16 cellular contexts compared by ENCODE assay signal in the genomic region with DNA sequence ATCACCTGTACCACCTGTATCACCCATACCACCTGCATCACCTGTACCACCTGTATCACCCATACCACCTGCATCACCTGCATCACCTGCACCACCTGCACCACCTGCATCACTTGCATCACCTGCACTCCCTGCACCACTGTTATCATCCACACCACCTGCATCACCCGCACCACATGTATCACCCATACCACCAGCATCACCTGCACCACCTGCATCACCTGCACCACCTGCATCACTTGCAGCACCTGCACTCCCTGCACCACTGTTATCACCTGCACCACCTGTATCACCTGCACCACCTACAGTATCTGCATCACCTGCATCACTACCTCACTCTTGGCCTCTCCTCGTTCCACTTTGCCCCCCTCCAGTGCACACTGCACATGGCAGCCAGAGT.
DNase-seq lines count a peak whose midpoint lies in the region; ATAC-seq and TF ChIP-seq lines count a peak whose summit lies in the region.
"Had no signal": no experiment of that assay in that cellular context is flagged by ENCODE, and none has a peak within 500 bp of the region (broad histone marks: within the 10 kb centered on the region; RNA-seq: fewer than 3 reads in every experiment).

No MANE protein-coding gene starts in this region.

- H3K27ac Mint-ChIP-seq in endothelial cell (ENCODE audit: unreplicated experiment): no peak overlapping the region
- no peak overlapping the region for H3K27ac Mint-ChIP-seq in activated CD8-positive, alpha-beta T cell treated with anti-CD3 and anti-CD28 coated beads for 36 hours
- H3K27ac Mint-ChIP-seq: GM23338, H9, IgD-negative memory B cell had no signal

- H3K4me1 Mint-ChIP-seq in endothelial cell (ENCODE audit: unreplicated experiment): no peaks in the 10 kb centered on the region
- H3K4me1 Mint-ChIP-seq in activated CD8-positive, alpha-beta T cell treated with anti-CD3 and anti-CD28 coated beads for 36 hours (ENCODE audit: low read depth): peaks cover 3% of the 10 kb centered on the region
- H3K4me1 Mint-ChIP-seq: CD8-positive, alpha-beta memory T cell had no signal

- H3K36me3 Mint-ChIP-seq in endothelial cell (ENCODE audit: low read depth, unreplicated experiment): no peaks in the 10 kb centered on the region
- peaks cover 2% of the 10 kb centered on the region for H3K36me3 Mint-ChIP-seq in activated CD8-positive, alpha-beta T cell treated with anti-CD3 and anti-CD28 coated beads for 36 hours (ENCODE audit: low read depth)

- no peak overlapping the region for H3K4ac ChIP-seq in trophoblast cell (ENCODE audit: low read depth, low read length)

- H3K27ac ChIP-seq in HEK293 (ENCODE audit: extremely low read depth, low read depth, low read length): no peak overlapping the region
- peak overlapping the region; percentile 77 for H3K27ac ChIP-seq in Karpas-422 (ENCODE audit: low read length)
- no peak overlapping the region for H3K27ac ChIP-seq in trophoblast cell (ENCODE audit: low read depth, low read length)
- H3K27ac ChIP-seq: A549, HL-60, KMS-11 had no signal

- no peak overlapping the region for H2BK120ac ChIP-seq in trophoblast cell (ENCODE audit: insufficient read depth, low read length, poor library complexity)

- no peak overlapping the region for H4K8ac ChIP-seq in trophoblast cell (ENCODE audit: low read depth, low read length)

- H3K4me1 ChIP-seq in HEK293 (ENCODE audit: control insufficient read depth, insufficient read depth, low read length): peaks cover 3% of the 10 kb centered on the region; the same call in 1 of the 2 replicates
- peaks cover 79% of the 10 kb centered on the region for H3K4me1 ChIP-seq in Karpas-422 (ENCODE audit: low read length)
- peaks cover 19 to 33% of the 10 kb centered on the region in 2 experiments for H3K4me1 ChIP-seq in trophoblast cell (ENCODE audit: control insufficient read depth in 1 of 2, insufficient read depth in 2 of 2, low read length in 2 of 2)
- H3K4me1 ChIP-seq: A549, Caco-2 had no signal

- peaks cover 5% of the 10 kb centered on the region for H3K27me3 Mint-ChIP-seq in endothelial cell (ENCODE audit: unreplicated experiment)
- H3K27me3 Mint-ChIP-seq in activated CD8-positive, alpha-beta T cell treated with anti-CD3 and anti-CD28 coated beads for 36 hours: no peaks in the 10 kb centered on the region

- in situ Hi-C loops in ACHN (cut with HindIII; ENCODE audit: low pct_ligation_motif_present, low pct_unique_long_range_greater_than_20kb, low sequenced_read_pairs): no loop called here

- H3K79me1 ChIP-seq in trophoblast cell (ENCODE audit: low read length): peaks cover 34% of the 10 kb centered on the region

- no peak overlapping the region for H2BK5ac ChIP-seq in trophoblast cell (ENCODE audit: low read depth, low read length, poor library complexity)

- no peak overlapping the region for H4K12ac ChIP-seq in trophoblast cell (ENCODE audit: low read depth, low read length)

- no peak overlapping the region for H2BK12ac ChIP-seq in trophoblast cell (ENCODE audit: low read length)

- no CpG with 5 or more reads among the region's 2 CpGs for WGBS in trophoblast cell (ENCODE audit: extremely low coverage, insufficient coverage, insufficient read length)

- peak overlapping the region; percentile 9 for H3K4me3 Mint-ChIP-seq in endothelial cell (ENCODE audit: unreplicated experiment)
- H3K4me3 Mint-ChIP-seq in activated CD8-positive, alpha-beta T cell treated with anti-CD3 and anti-CD28 coated beads for 36 hours: no peak overlapping the region
- H3K4me3 Mint-ChIP-seq: CD8-positive, alpha-beta memory T cell; GM23338; H9; IgD-negative memory B cell had no signal

- no peak overlapping the region for H3K14ac ChIP-seq in trophoblast cell (ENCODE audit: low read length)

- H3K36me3 ChIP-seq in HEK293 (ENCODE audit: control insufficient read depth in 2 of 2, insufficient read depth in 1 of 2, low read length in 2 of 2) (no peaks in the 10 kb centered on the region), Karpas-422 (ENCODE audit: insufficient read depth, low read length) (no peaks in the 10 kb centered on the region), trophoblast cell (ENCODE audit: control insufficient read depth in 1 of 2, insufficient read depth in 2 of 2, low read length in 2 of 2) (peaks cover 8 to 10% of the 10 kb centered on the region in 2 experiments)

- no peaks in the 10 kb centered on the region for H3K9me2 ChIP-seq in Karpas-422 (replicated peaks; ENCODE audit: insufficient read depth, low read length)

- H3K9ac ChIP-seq in Karpas-422 (ENCODE audit: low read length) (no peak overlapping the region), trophoblast cell (ENCODE audit: low read length) (no peak overlapping the region)
- H3K9ac ChIP-seq: KMS-11 had no signal

- H3K27me3 ChIP-seq in Karpas-422 (ENCODE audit: low read length): no peaks in the 10 kb centered on the region
- H3K27me3 ChIP-seq in trophoblast cell (ENCODE audit: insufficient read depth, low read length): no peaks in the 10 kb centered on the region

- no peak overlapping the region for H2AK5ac ChIP-seq in trophoblast cell (ENCODE audit: low read length)

- H3K79me2 ChIP-seq in Karpas-422 (ENCODE audit: low read length) (no peaks in the 10 kb centered on the region), trophoblast cell (ENCODE audit: control insufficient read depth, insufficient read depth, low read length, poor library complexity) (peaks cover 6% of the 10 kb centered on the region)

- no peaks in the 10 kb centered on the region for H3K9me3 Mint-ChIP-seq in endothelial cell (ENCODE audit: unreplicated experiment)
- H3K9me3 Mint-ChIP-seq in activated CD8-positive, alpha-beta T cell treated with anti-CD3 and anti-CD28 coated beads for 36 hours: no peaks in the 10 kb centered on the region
- H3K9me3 Mint-ChIP-seq: CD8-positive, alpha-beta memory T cell; GM23338; H9; IgD-negative memory B cell had no signal

- ATAC-seq in activated CD8-positive, alpha-beta T cell treated with anti-CD3 and anti-CD28 coated beads for 36 hours: no peak
- ATAC-seq: A549, GM23338 had no signal

- TF ChIP-seq CTCF in HEK293 (tag by site-specific recombination; IDR thresholded peaks at IDR 0.05) (no peak), endothelial cell (IDR thresholded peaks at IDR 0.05; ENCODE audit: unreplicated experiment) (no peak)
- TF ChIP-seq CTCF in activated CD8-positive, alpha-beta T cell treated with anti-CD3 and anti-CD28 coated beads for 36 hours (IDR thresholded peaks at IDR 0.05): no peak

- POLR2A ChIA-PET in HEK293 (lab: Yijun Ruan, JAX): no interaction called here
- POLR2A ChIA-PET in activated CD8-positive, alpha-beta T cell treated with anti-CD3 and anti-CD28 coated beads for 36 hours (lab: Charles Lee): no interaction called here

- CTCF ChIA-PET in HEK293 (lab: Yijun Ruan, JAX): interaction anchor here (0.7 to 0.9 kb wide), 2 partner anchors 12 to 746 kb away, joined by 3 to 4 read pairs; no protein-coding TSS in a partner anchor
- CTCF ChIA-PET in activated CD8-positive, alpha-beta T cell treated with anti-CD3 and anti-CD28 coated beads for 36 hours (lab: Charles Lee): no interaction called here

- no peaks in the 10 kb centered on the region for H4K20me1 ChIP-seq in Karpas-422 (ENCODE audit: insufficient read depth, low read depth, low read length)

- DNase-seq in Karpas-422 (peak; percentile 76), endothelial cell (ENCODE audit: low spot score) (no peak), trophoblast cell (peak; percentile 30 to 36), DMS79 treated with DMSO at 0.1 percent for 48 hours (lab: John Stamatoyannopoulos, UW) (no peak), ACHN (no peak)
- DNase-seq in activated CD8-positive, alpha-beta T cell treated with anti-CD3 and anti-CD28 coated beads for 36 hours: no peak
- DNase-seq: Caco-2; CD8-positive, alpha-beta memory T cell; GF-D8; H9 had no signal

- H4K91ac ChIP-seq in trophoblast cell (ENCODE audit: low read depth, low read length): no peak overlapping the region

- H2AFZ ChIP-seq in Karpas-422 (ENCODE audit: low read length): no peak overlapping the region
- no peak overlapping the region for H2AFZ ChIP-seq in trophoblast cell (ENCODE audit: insufficient read depth, low read length, poor library complexity)
- H2AFZ ChIP-seq: GM23338 had no signal

- intact Hi-C loops in activated CD8-positive, alpha-beta T cell treated with anti-CD3 and anti-CD28 coated beads for 36 hours (cut with micrococcal nuclease): loop anchor here (5.0 kb wide), 1 partner anchor 483 kb away; no protein-coding TSS in a partner anchor

- peak overlapping the region; percentile 89 for H3K23ac ChIP-seq in trophoblast cell (ENCODE audit: low read length)

- H3K4me3 ChIP-seq in HEK293 (ENCODE audit: low read depth, low read length): no peak overlapping the region
- H3K4me3 ChIP-seq in Karpas-422 (ENCODE audit: low read length): no peak overlapping the region
- peak overlapping the region; percentile 42 for H3K4me3 ChIP-seq in trophoblast cell (ENCODE audit: low read depth, low read length)
- H3K4me3 ChIP-seq: A549, GM23338 had no signal

- peak overlapping the region; percentile 16 for H3K18ac ChIP-seq in trophoblast cell (ENCODE audit: low read length)

- H3K9me3 ChIP-seq in HEK293 (ENCODE audit: control insufficient read depth, insufficient read depth, low read depth, low read length) (no peaks in the 10 kb centered on the region), Karpas-422 (ENCODE audit: low read length) (no peaks in the 10 kb centered on the region; the same call in 1 of the 2 replicates), trophoblast cell (ENCODE audit: insufficient read depth, low read depth, low read length) (peaks cover 6% of the 10 kb centered on the region)
- H3K9me3 ChIP-seq: A549, Caco-2 had no signal

- H3K4me2 ChIP-seq in Karpas-422 (ENCODE audit: low read depth, low read length, poor library complexity, severe bottlenecking) (peak overlapping the region; percentile 14), trophoblast cell (ENCODE audit: low read length) (no peak overlapping the region)
- H3K4me2 ChIP-seq: A549, GM23338, KMS-11 had no signal

TF ChIP-seq in HEK293, 187 proteins besides CTCF, POLR2A, EP300 and RAD21:
- TF ChIP-seq ZEB2 (tag by site-specific recombination; IDR thresholded peaks at IDR 0.05) (peak; percentile 98), ZNF133 (tag by site-specific recombination; IDR thresholded peaks at IDR 0.05) (no peak)
- TF ChIP-seq, protein P1, sequence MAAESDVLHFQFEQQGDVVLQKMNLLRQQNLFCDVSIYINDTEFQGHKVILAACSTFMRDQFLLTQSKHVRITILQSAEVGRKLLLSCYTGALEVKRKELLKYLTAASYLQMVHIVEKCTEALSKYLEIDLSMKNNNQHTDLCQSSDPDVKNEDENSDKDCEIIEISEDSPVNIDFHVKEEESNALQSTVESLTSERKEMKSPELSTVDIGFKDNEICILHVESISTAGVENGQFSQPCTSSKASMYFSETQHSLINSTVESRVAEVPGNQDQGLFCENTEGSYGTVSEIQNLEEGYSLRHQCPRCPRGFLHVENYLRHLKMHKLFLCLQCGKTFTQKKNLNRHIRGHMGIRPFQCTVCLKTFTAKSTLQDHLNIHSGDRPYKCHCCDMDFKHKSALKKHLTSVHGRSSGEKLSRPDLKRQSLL (tag by site-specific recombination; IDR thresholded peaks at IDR 0.05): no peak

Comparison
In these comparisons a context has a peak if more than half of its experiments do, and no peak if none do; other contexts are left out.
1. DNase-seq: peak in Karpas-422 (single experiment) and trophoblast cell (2 of 2); none in endothelial cell (single experiment), DMS79 treated with DMSO at 0.1 percent for 48 hours (single experiment), ACHN (single experiment) and activated CD8-positive, alpha-beta T cell treated with anti-CD3 and anti-CD28 coated beads for 36 hours (single experiment).